8 cellular contexts compared by ENCODE assay signal in genomic region chr20:37392441-37393195, GRCh38. TPM values are rescaled to one million over a fixed set of nuclear protein-coding genes. Genes with fewer than 3 reads are reported as not detected.
DNase-seq lines count a peak whose midpoint lies in the region; ATAC-seq and TF ChIP-seq lines count a peak whose summit lies in the region.

No MANE protein-coding gene starts in this region.

- H3K9me3 ChIP-seq in OCI-LY7 (ENCODE audit: low read length) (no peaks in the 10 kb centered on the region), aorta (ENCODE audit: control insufficient read depth, low read length) (no peaks in the 10 kb centered on the region)

- no peaks in the 10 kb centered on the region for H3K36me3 ChIP-seq in OCI-LY7 (ENCODE audit: insufficient read depth, low read length)
- H3K36me3 ChIP-seq in aorta (ENCODE audit: control insufficient read depth in 1 of 2, insufficient read depth in 2 of 2, low read length in 1 of 2) = no peaks in the 10 kb centered on the region

- H3K4me1 ChIP-seq in OCI-LY7 (ENCODE audit: insufficient read depth, low read length, poor library complexity, severe bottlenecking) (no peaks in the 10 kb centered on the region), aorta (ENCODE audit: control insufficient read depth in 1 of 2, insufficient read depth in 2 of 2, low read length in 2 of 2) (no peaks in the 10 kb centered on the region)

- 87 to 91% methylated on average over 14 to 16 of the region's 16 CpGs for WGBS in aorta, 2 donors

- peak; percentile 76 for TF ChIP-seq CTCF in OCI-LY7 (conservative IDR thresholded peaks at IDR 0.05; ENCODE audit: low read length)

- H4K20me1 ChIP-seq in OCI-LY7 (ENCODE audit: insufficient read depth, low read length) = no peaks in the 10 kb centered on the region

- intact Hi-C loops in OCI-LY7 (cut with micrococcal nuclease; ENCODE audit: unreplicated experiment) (loop anchor here (1.0 kb wide), 1 partner anchor 142 kb away; no protein-coding TSS in a partner anchor), aorta (cut with DNase I) (loop anchor here (5.0 kb wide), 2 partner anchors 135 to 140 kb away; partner anchors contain the start of gene BLCAP (in 1 of the 2))

- DNase-seq in stimulated activated CD4-positive, alpha-beta T cell treated with anti-CD3 and anti-CD28 coated beads, Interleukin-15, amount 100 ng/mL, for 24 hours = peak; percentile 44
- DNase-seq in stimulated activated CD4-positive, alpha-beta T cell treated with anti-CD3 and anti-CD28 coated beads, Interleukin-12 subunit alpha, Interleukin-12 subunit beta, amount 100 ng/mL, for 4 hours = no peak
- peak; percentile 60 for DNase-seq in OCI-LY7 (ENCODE audit: low spot score)
- peak; percentile 48 to 51 for DNase-seq in erythroblast (lab: John Stamatoyannopoulos, UW)
- peak; percentile 33 to 60 for DNase-seq in aorta
- DNase-seq in NCI-H2081 treated with DMSO at 0.1 percent for 48 hours (lab: John Stamatoyannopoulos, UW) = no peak
- no peak for DNase-seq in NCI-H1105 (lab: John Stamatoyannopoulos, UW)

- TF ChIP-seq POLR2A in erythroblast (IDR thresholded peaks at IDR 0.05; ENCODE audit: low read length) = no peak

- H3K27me3 ChIP-seq in aorta (ENCODE audit: control insufficient read depth in 1 of 2, insufficient read depth in 2 of 2, low read length in 1 of 2) = no peaks in the 10 kb centered on the region

- POLR2A ChIA-PET in OCI-LY7 (lab: Charles Lee) = no interaction called here

- H3K4me3 ChIP-seq in OCI-LY7 (ENCODE audit: low read depth, low read length, poor library complexity, severe bottlenecking) (no peak overlapping the region), aorta (ENCODE audit: low read length in 2 of 2) (no peak overlapping the region)

- CTCF ChIA-PET in OCI-LY7 (lab: Charles Lee; ENCODE audit: unreplicated experiment) = no interaction called here

- no peak overlapping the region for H3K27ac ChIP-seq in OCI-LY7 (ENCODE audit: low read depth, low read length, poor library complexity, severe bottlenecking)
- no peak overlapping the region for H3K27ac ChIP-seq in aorta (ENCODE audit: low read depth in 1 of 2, low read length in 2 of 2)

- no peaks in the 10 kb centered on the region for H3K79me2 ChIP-seq in OCI-LY7 (ENCODE audit: insufficient read depth, low read depth, low read length)

- ATAC-seq in aorta (ENCODE audit: low FRiP score) = no peak
- ATAC-seq in HG02885 (IDR thresholded peaks at IDR 0.05; ENCODE audit: poor library complexity, unreplicated experiment) = no peak

- BruUV-seq in OCI-LY7 (replicated peaks; lab: Mats Ljungman, UMichigan) = no TSS peak

- H2AFZ ChIP-seq in OCI-LY7 (ENCODE audit: low read length) = no peak overlapping the region

- no peak overlapping the region for H3K4me2 ChIP-seq in OCI-LY7 (ENCODE audit: low read length)

- no peaks in the 10 kb centered on the region for H3K9me2 ChIP-seq in OCI-LY7 (ENCODE audit: insufficient read depth, low read length)

RNA-seq across cellular contexts. Expression of gene SRC, which starts 46.7 kb away (rescaled TPM):
- 0.18 and 3.7 TPM in 2 replicates for total RNA-seq in OCI-LY7 (2014; rRNA removed; shearing (Covaris generic))
- 0.72 and 0.89 TPM in 2 replicates for total RNA-seq in OCI-LY7 (2022)
- 10 to 100 TPM; 51.3 to 72.4 TPM for total RNA-seq in aorta
- 10 to 100 TPM; 16.7 to 31.1 TPM for polyA plus RNA-seq in aorta

Comparison
In these comparisons a context has a peak if more than half of its experiments do, and no peak if none do; other contexts are left out.
1. DNase-seq: peak in stimulated activated CD4-positive, alpha-beta T cell treated with anti-CD3 and anti-CD28 coated beads, Interleukin-15, amount 100 ng/mL, for 24 hours (single experiment), OCI-LY7 (single experiment), erythroblast (2 of 2) and aorta (2 of 2); none in stimulated activated CD4-positive, alpha-beta T cell treated with anti-CD3 and anti-CD28 coated beads, Interleukin-12 subunit alpha, Interleukin-12 subunit beta, amount 100 ng/mL, for 4 hours (single experiment), NCI-H2081 treated with DMSO at 0.1 percent for 48 hours (single experiment) and NCI-H1105 (single experiment).
2. RNA of gene SRC, which starts 46.7 kb away (total RNA-seq): 51.3 to 72.4 TPM in aorta; 0.18 to 3.7 TPM in OCI-LY7; every median in the first group is over 10 times any median in the second.